In genomic region chr1:208268541-208269337, GRCh38 we compare ENCODE assay signal across 18 cellular contexts. TPM values are rescaled to one million over a fixed set of nuclear protein-coding genes. Genes with fewer than 3 reads are reported as not detected.
DNase-seq lines count a peak whose midpoint lies in the region; ATAC-seq and TF ChIP-seq lines count a peak whose summit lies in the region.
"Had no signal": no experiment of that assay in that cellular context is flagged by ENCODE, and none has a peak within 500 bp of the region (broad histone marks: within the 10 kb centered on the region; RNA-seq: fewer than 3 reads in every experiment).

No MANE protein-coding gene starts in this region.

- TF ChIP-seq CTCF in IMR-90 (conservative IDR thresholded peaks at IDR 0.05; ENCODE audit: low read depth, low read length): no peak
- TF ChIP-seq CTCF in thyroid gland (IDR thresholded peaks at IDR 0.05): peak in 2 of 6 experiments; percentile 9 to 30

- intact Hi-C loops in IMR-90 (cut with micrococcal nuclease) (no loop called here), thyroid gland (cut with DNase I) (no loop called here)

- CTCF ChIA-PET in IMR-90 (lab: Yijun Ruan, JAX): no interaction called here

- H3K56ac ChIP-seq in IMR-90 (ENCODE audit: extremely low read depth, insufficient read depth, low read length): no peak overlapping the region
- H3K56ac ChIP-seq in mesendoderm (ENCODE audit: low read length): peak overlapping the region; percentile 78

- no peaks in the 10 kb centered on the region for H3K9me1 ChIP-seq in IMR-90 (ENCODE audit: insufficient read depth, low read length)

- H3K27me3 ChIP-seq in IMR-90 (ENCODE audit: control insufficient read depth, insufficient read depth, low read length) (peaks cover 34% of the 10 kb centered on the region), mesendoderm (ENCODE audit: insufficient read depth, low read length, poor library complexity) (no peaks in the 10 kb centered on the region), thyroid gland (no peaks in the 10 kb centered on the region)

- dilution Hi-C loops in IMR-90 (cut with HindIII; ENCODE audit: low sequenced_read_pairs, unreplicated experiment): no loop called here

- H2AK5ac ChIP-seq in IMR-90 (ENCODE audit: low read depth, low read length): no peak overlapping the region
- H2AK5ac ChIP-seq in mesendoderm (ENCODE audit: low read length): no peak overlapping the region

- H3K36me3 ChIP-seq in IMR-90 (ENCODE audit: control insufficient read depth, insufficient read depth, low read length) (no peaks in the 10 kb centered on the region), mesendoderm (ENCODE audit: control insufficient read depth, insufficient read depth, low read length) (no peaks in the 10 kb centered on the region), thyroid gland (no peaks in the 10 kb centered on the region)
- H3K36me3 ChIP-seq: HAP-1 had no signal

- H4K20me1 ChIP-seq in IMR-90 (ENCODE audit: insufficient read depth, low read length): no peaks in the 10 kb centered on the region

- DNase-seq in IMR-90: no peak
- DNase-seq in cerebellum (ENCODE audit: low spot score): peak; percentile 27
- no peak for DNase-seq in mesendoderm
- peak; percentile 76 to 78 for DNase-seq in thyroid gland
- no peak for DNase-seq in DMS153 treated with DMSO at 0.1 percent for 48 hours (lab: John Stamatoyannopoulos, UW; ENCODE audit: unreplicated experiment)
- DNase-seq in activated CD4-positive, alpha-beta T cell treated with anti-CD3 and anti-CD28 coated beads, Interleukin-2, amount 50 U/mL, for 48 hours: no peak
- DNase-seq in T-helper 1 cell: no peak
- DNase-seq: Caco-2; CD4-positive, CD25-positive, alpha-beta regulatory T cell; DMS53; KBM-7; MV-4-11; NCI-H1436; NCI-H2029; NCI-H774 had no signal

- H2BK5ac ChIP-seq in IMR-90 (ENCODE audit: low read depth, low read length, poor library complexity, severe bottlenecking): no peak overlapping the region
- peak overlapping the region; percentile 89 for H2BK5ac ChIP-seq in mesendoderm (ENCODE audit: low read length)

- H2AFZ ChIP-seq in IMR-90 (replicated peaks; ENCODE audit: low read length, poor library complexity): peak overlapping the region; percentile 10

- H3K4me3 ChIP-seq in IMR-90 (ENCODE audit: insufficient read depth, low read depth, low read length): no peak overlapping the region
- H3K4me3 ChIP-seq in mesendoderm (ENCODE audit: low read length): no peak overlapping the region
- no peak overlapping the region for H3K4me3 ChIP-seq in thyroid gland (replicated peaks in 1 of 3)
- H3K4me3 ChIP-seq: HAP-1 had no signal

- H2BK20ac ChIP-seq in IMR-90 (ENCODE audit: low read depth, low read length): no peak overlapping the region

- in situ Hi-C loops in IMR-90 (cut with MboI; ENCODE audit: low sequenced_read_pairs): no loop called here

- no peak overlapping the region for H4K91ac ChIP-seq in IMR-90 (ENCODE audit: insufficient read depth, low read depth, low read length)

- no CpG with 5 or more reads among the region's 9 CpGs for WGBS in IMR-90 (ENCODE audit: extremely low coverage in 2 of 2, insufficient read length in 1 of 2), 2 experiments
- no CpG with 5 or more reads among the region's 9 CpGs for WGBS in mesendoderm (ENCODE audit: extremely low coverage, insufficient coverage, low lambda C conversion rate)
- 29 to 36% methylated on average over 9 of the region's 9 CpGs for WGBS in thyroid gland, 2 donors

- H3K79me2 ChIP-seq in mesendoderm (ENCODE audit: control insufficient read depth, insufficient read depth, low read length): no peaks in the 10 kb centered on the region

- H3K27ac ChIP-seq in IMR-90 (ENCODE audit: insufficient read depth, low read length): no peak overlapping the region
- no peak overlapping the region for H3K27ac ChIP-seq in mesendoderm (ENCODE audit: low read depth, low read length)
- peak overlapping the region; percentile 46 to 79 (median 72) for H3K27ac ChIP-seq in thyroid gland
- H3K27ac ChIP-seq: HL-60 had no signal

- H3K9ac ChIP-seq in IMR-90 (ENCODE audit: low read depth, low read length) (no peak overlapping the region), mesendoderm (ENCODE audit: low read length) (peak overlapping the region; percentile 15)

- H4K5ac ChIP-seq in IMR-90 (ENCODE audit: low read depth, low read length) (no peak overlapping the region), mesendoderm (ENCODE audit: low read length) (peak overlapping the region; percentile 26)

- H3K18ac ChIP-seq in IMR-90 (ENCODE audit: low read depth, low read length) (no peak overlapping the region), mesendoderm (ENCODE audit: low read length) (peak overlapping the region; percentile 61)

- H2BK120ac ChIP-seq in IMR-90 (ENCODE audit: low read depth, low read length) (no peak overlapping the region), mesendoderm (ENCODE audit: low read depth, low read length) (no peak overlapping the region)

- no peaks in the 10 kb centered on the region for H3K9me3 ChIP-seq in IMR-90 (ENCODE audit: control insufficient read depth, insufficient read depth, low read length)
- no peaks in the 10 kb centered on the region for H3K9me3 ChIP-seq in thyroid gland
- H3K9me3 ChIP-seq: Caco-2, HAP-1 had no signal

- no peak overlapping the region for H4K8ac ChIP-seq in IMR-90 (ENCODE audit: low read depth in 2 of 2, low read length in 2 of 2)
- H4K8ac ChIP-seq in mesendoderm (ENCODE audit: low read depth, low read length): no peak overlapping the region

- no peak for ATAC-seq in IMR-90 (ENCODE audit: low read depth)
- ATAC-seq: Panc1 had no signal

- TF ChIP-seq POLR2A in IMR-90 (IDR thresholded peaks at IDR 0.05; ENCODE audit: low read depth, low read length) (no peak), thyroid gland (IDR thresholded peaks at IDR 0.05) (no peak)

- H2BK15ac ChIP-seq in IMR-90 (ENCODE audit: low read depth, low read length): no peak overlapping the region
- H2BK15ac ChIP-seq in mesendoderm (replicated peaks; ENCODE audit: low read depth): no peak overlapping the region

- H3K23ac ChIP-seq in IMR-90 (ENCODE audit: low read depth, low read length) (no peak overlapping the region), mesendoderm (ENCODE audit: low read length) (no peak overlapping the region)

- H2AK9ac ChIP-seq in IMR-90 (replicated peaks; ENCODE audit: low read depth, low read length, poor library complexity): no peak overlapping the region

- no peak for TF ChIP-seq RAD21 in IMR-90 (IDR thresholded peaks at IDR 0.05; ENCODE audit: low read length)

- no peak overlapping the region for H3K4me2 ChIP-seq in IMR-90 (ENCODE audit: low read depth, low read length)
- no peak overlapping the region for H3K4me2 ChIP-seq in mesendoderm (ENCODE audit: low read length)

- POLR2A ChIA-PET in IMR-90 (lab: Charles Lee; ENCODE audit: unreplicated experiment): no interaction called here

- H3K14ac ChIP-seq in IMR-90 (replicated peaks; ENCODE audit: low read depth, low read length): no peak overlapping the region

- H3K4ac ChIP-seq in IMR-90 (ENCODE audit: low read depth, low read length) (no peak overlapping the region), mesendoderm (ENCODE audit: low read depth, low read length) (no peak overlapping the region)

- H3K4me1 ChIP-seq in IMR-90 (ENCODE audit: control insufficient read depth, insufficient read depth, low read length) (no peaks in the 10 kb centered on the region), mesendoderm (ENCODE audit: control insufficient read depth, low read depth, low read length) (peaks cover 28% of the 10 kb centered on the region), thyroid gland (peaks cover 23 to 34% of the 10 kb centered on the region in 2 donors)
- H3K4me1 ChIP-seq: Caco-2, HAP-1 had no signal

- H3K79me1 ChIP-seq in IMR-90 (ENCODE audit: low read depth in 1 of 2, low read length in 2 of 2) (no peaks in the 10 kb centered on the region), mesendoderm (ENCODE audit: low read length) (no peaks in the 10 kb centered on the region)

- no TSS peak for BruUV-seq in IMR-90 (replicated peaks; lab: Mats Ljungman, UMichigan)

TF ChIP-seq in IMR-90, 13 proteins besides CTCF, POLR2A, EP300 and RAD21 (continues in another document):
- TF ChIP-seq RFX5 (IDR thresholded peaks at IDR 0.05; ENCODE audit: low read depth, low read length) (no peak), USF2 (IDR thresholded peaks at IDR 0.05; ENCODE audit: low read depth, low read length) (no peak), RCOR1 (IDR thresholded peaks at IDR 0.05; ENCODE audit: insufficient replicate concordance, low read length) (no peak), FOS (IDR thresholded peaks at IDR 0.05; ENCODE audit: low read depth, low read length) (no peak), CHD1 (IDR thresholded peaks at IDR 0.05; ENCODE audit: low read depth, low read length) (no peak), NFE2L2 (IDR thresholded peaks at IDR 0.05; ENCODE audit: low read depth, low read length) (no peak), MAZ (IDR thresholded peaks at IDR 0.05; ENCODE audit: borderline replicate concordance, low read depth, low read length) (no peak), SMC3 (IDR thresholded peaks at IDR 0.05; ENCODE audit: low read depth, low read length) (no peak), ELK1 (IDR thresholded peaks at IDR 0.05; ENCODE audit: borderline replicate concordance, low read depth, low read length) (no peak), CEBPB (IDR thresholded peaks at IDR 0.05; ENCODE audit: low read depth, low read length) (no peak), BHLHE40 (IDR thresholded peaks at IDR 0.05; ENCODE audit: low read depth, low read length) (no peak)

RNA-seq across cellular contexts. Expression of gene PLXNA2, which starts 24.6 kb away (rescaled TPM):
- total RNA-seq in IMR-90 (2012; rRNA removed) (0.56 and 0.72 TPM in 2 replicates), cerebellum (45.1 TPM), thyroid gland (10 to 100 TPM; 12.2 to 45.7 (median 21.8) TPM)
- 1.1 and 1.2 TPM in 2 replicates for polyA plus RNA-seq in IMR-90 (2012; rRNA removed)
- polyA plus RNA-seq in IMR-90 (2012; cell fraction: cytosol; rRNA removed): 0.45 and 0.59 TPM in 2 replicates
- 3.2 and 3.3 TPM in 2 replicates for polyA plus RNA-seq in IMR-90 (2012; cell fraction: nucleus; rRNA removed; ENCODE audit: low replicate concordance)
- polyA plus RNA-seq in mesendoderm (2013, experiment 1 of 2): 7.9 TPM
- polyA plus RNA-seq in mesendoderm (2013, experiment 2 of 2): 7.4 TPM

Comparison
In these comparisons a context has a peak if more than half of its experiments do, and no peak if none do; other contexts are left out.
1. DNase-seq: peak in cerebellum (single experiment) and thyroid gland (2 of 2); none in IMR-90 (single experiment), mesendoderm (single experiment), DMS153 treated with DMSO at 0.1 percent for 48 hours (single experiment), activated CD4-positive, alpha-beta T cell treated with anti-CD3 and anti-CD28 coated beads, Interleukin-2, amount 50 U/mL, for 48 hours (0 of 2) and T-helper 1 cell (0 of 5).
2. H3K27ac ChIP-seq: peak in thyroid gland (3 of 3); none in IMR-90 (single experiment) and mesendoderm (single experiment).